8 cellular contexts compared by ENCODE assay signal in genomic region chr4:98996056-98996941, GRCh38. TPM values are rescaled to one million over a fixed set of nuclear protein-coding genes. Genes with fewer than 3 reads are reported as not detected.
DNase-seq lines count a peak whose midpoint lies in the region; ATAC-seq and TF ChIP-seq lines count a peak whose summit lies in the region.

No MANE protein-coding gene starts in this region.

- H3K27ac Mint-ChIP-seq in activated CD4-positive, alpha-beta T cell treated with anti-CD3 and anti-CD28 coated beads, Interleukin-2, amount 10 ng/mL, durations not matched to agents 24 days and 14 days, result peak overlapping the region; percentile 71
- H3K27ac Mint-ChIP-seq in nephron progenitor cell, result peak overlapping the region; percentile 66

- H3K4me1 ChIP-seq in fibroblast of lung (ENCODE audit: control insufficient read depth, extremely low read depth, insufficient read depth, low read length), result no peaks in the 10 kb centered on the region

- H3K4me3 Mint-ChIP-seq in activated CD4-positive, alpha-beta T cell treated with anti-CD3 and anti-CD28 coated beads, Interleukin-2, amount 10 ng/mL, durations not matched to agents 24 days and 14 days, result peak overlapping the region; percentile 89
- peak overlapping the region; percentile 87 for H3K4me3 Mint-ChIP-seq in nephron progenitor cell

- no peaks in the 10 kb centered on the region for H3K9me3 ChIP-seq in fibroblast of lung (ENCODE audit: control insufficient read depth, insufficient read depth, low read depth, low read length)

- peaks cover 48% of the 10 kb centered on the region for H3K79me2 ChIP-seq in fibroblast of lung (ENCODE audit: control insufficient read depth, insufficient read depth, low read length)

- peak overlapping the region; percentile 88 for H3K4me2 ChIP-seq in fibroblast of lung (ENCODE audit: extremely low read depth, insufficient read depth, low read length)

- peak overlapping the region; percentile 77 for H3K27ac ChIP-seq in fibroblast of lung (ENCODE audit: insufficient read depth, low read length)

- peak overlapping the region; percentile 69 to 92 (median 86) for H3K4me3 ChIP-seq in fibroblast of lung (replicated peaks in 1 of 4; ENCODE audit: control extremely low read depth in 1 of 4, insufficient read depth in 1 of 4, low read depth in 3 of 4, low read length in 4 of 4)

- no peaks in the 10 kb centered on the region for H3K9me3 Mint-ChIP-seq in activated CD4-positive, alpha-beta T cell treated with anti-CD3 and anti-CD28 coated beads, Interleukin-2, amount 10 ng/mL, durations not matched to agents 24 days and 14 days
- H3K9me3 Mint-ChIP-seq in nephron progenitor cell, result peaks cover 7% of the 10 kb centered on the region

- H3K36me3 ChIP-seq in fibroblast of lung (ENCODE audit: control insufficient read depth, insufficient read depth, low read length), result no peaks in the 10 kb centered on the region

- H3K4me1 Mint-ChIP-seq in activated CD4-positive, alpha-beta T cell treated with anti-CD3 and anti-CD28 coated beads, Interleukin-2, amount 10 ng/mL, durations not matched to agents 24 days and 14 days, result peaks cover 34% of the 10 kb centered on the region
- H3K4me1 Mint-ChIP-seq in nephron progenitor cell, result peaks cover 25% of the 10 kb centered on the region

- peak; percentile 4 for DNase-seq in GM04504 (ENCODE audit: low read depth)
- peak; percentile 33 for DNase-seq in M059J (ENCODE audit: low read depth)
- peak; percentile 67 for DNase-seq in activated CD4-positive, alpha-beta T cell treated with anti-CD3 and anti-CD28 coated beads, Interleukin-2, amount 10 ng/mL, durations not matched to agents 24 days and 14 days
- DNase-seq in fibroblast of lung (ENCODE audit: low read depth in 2 of 2), result peak; percentile 20 to 44
- no peak for DNase-seq in nephron progenitor cell
- DNase-seq in NCI-H187 treated with DMSO at 0.1 percent for 48 hours (lab: John Stamatoyannopoulos, UW), result no peak

- no peaks in the 10 kb centered on the region for H3K27me3 ChIP-seq in fibroblast of lung (ENCODE audit: control insufficient read depth, insufficient read depth, low read length)

- peak; percentile 28 for ATAC-seq in GM21825 (IDR thresholded peaks at IDR 0.05; ENCODE audit: unreplicated experiment)
- ATAC-seq in HG03039 (IDR thresholded peaks at IDR 0.05; ENCODE audit: unreplicated experiment), result no peak

- peaks cover under 1% of the 10 kb centered on the region for H3K27me3 Mint-ChIP-seq in activated CD4-positive, alpha-beta T cell treated with anti-CD3 and anti-CD28 coated beads, Interleukin-2, amount 10 ng/mL, durations not matched to agents 24 days and 14 days
- no peaks in the 10 kb centered on the region for H3K27me3 Mint-ChIP-seq in nephron progenitor cell (ENCODE audit: low read depth, poor library complexity)

- intact Hi-C loops in activated CD4-positive, alpha-beta T cell treated with anti-CD3 and anti-CD28 coated beads, Interleukin-2, amount 10 ng/mL, durations not matched to agents 24 days and 14 days (cut with micrococcal nuclease), result loop anchor here (2.0 to 5.0 kb wide), 5 partner anchors 339 to 566 kb away; partner anchors contain the start of gene TRMT10A

- no peaks in the 10 kb centered on the region for H4K20me1 ChIP-seq in fibroblast of lung (ENCODE audit: control insufficient read depth, extremely low read depth, insufficient read depth, low read length)

- peak overlapping the region; percentile 70 for H2AFZ ChIP-seq in fibroblast of lung (ENCODE audit: low read length)

- no peak for TF ChIP-seq CTCF in fibroblast of lung (conservative IDR thresholded peaks at IDR 0.05 in 1 of 2, IDR thresholded peaks at IDR 0.05 in 1 of 2; ENCODE audit: low read depth in 1 of 2, low read length in 2 of 2)
- TF ChIP-seq CTCF in nephron progenitor cell (IDR thresholded peaks at IDR 0.05), result no peak

- H3K36me3 Mint-ChIP-seq in activated CD4-positive, alpha-beta T cell treated with anti-CD3 and anti-CD28 coated beads, Interleukin-2, amount 10 ng/mL, durations not matched to agents 24 days and 14 days (ENCODE audit: low read depth), result peaks cover 8% of the 10 kb centered on the region
- H3K36me3 Mint-ChIP-seq in nephron progenitor cell (ENCODE audit: low read depth), result peaks cover 37% of the 10 kb centered on the region

- peak overlapping the region; percentile 73 for H3K9ac ChIP-seq in fibroblast of lung (ENCODE audit: insufficient read depth, low read length)

RNA-seq across cellular contexts. Expression of gene METAP1, which starts 0.8 kb away (rescaled TPM):
- total RNA-seq in M059J (2014; rRNA removed; shearing (Covaris generic)), result 43.8 and 55.8 TPM in 2 replicates
- 61.2 and 63.3 TPM in 2 replicates for total RNA-seq in activated CD4-positive, alpha-beta T cell treated with anti-CD3 and anti-CD28 coated beads, Interleukin-2, amount 10 ng/mL, durations not matched to agents 24 days and 14 days
- 24.7 and 38.5 TPM in 2 replicates for total RNA-seq in fibroblast of lung
- 76.4 and 91.6 TPM in 2 replicates for polyA plus RNA-seq in fibroblast of lung
- 40.8 and 46.1 TPM in 2 replicates for polyA plus RNA-seq in fibroblast of lung (2012)
- 21.2 and 34.7 TPM in 2 replicates for polyA minus RNA-seq in fibroblast of lung (ENCODE audit: low replicate concordance)

Comparison
In these comparisons a context has a peak if more than half of its experiments do, and no peak if none do; other contexts are left out.
1. DNase-seq: peak in GM04504 (single experiment), M059J (single experiment), activated CD4-positive, alpha-beta T cell treated with anti-CD3 and anti-CD28 coated beads, Interleukin-2, amount 10 ng/mL, durations not matched to agents 24 days and 14 days (single experiment) and fibroblast of lung (2 of 2); none in nephron progenitor cell (single experiment) and NCI-H187 treated with DMSO at 0.1 percent for 48 hours (single experiment).